31 cellular contexts compared by ENCODE assay signal in the genomic region with DNA sequence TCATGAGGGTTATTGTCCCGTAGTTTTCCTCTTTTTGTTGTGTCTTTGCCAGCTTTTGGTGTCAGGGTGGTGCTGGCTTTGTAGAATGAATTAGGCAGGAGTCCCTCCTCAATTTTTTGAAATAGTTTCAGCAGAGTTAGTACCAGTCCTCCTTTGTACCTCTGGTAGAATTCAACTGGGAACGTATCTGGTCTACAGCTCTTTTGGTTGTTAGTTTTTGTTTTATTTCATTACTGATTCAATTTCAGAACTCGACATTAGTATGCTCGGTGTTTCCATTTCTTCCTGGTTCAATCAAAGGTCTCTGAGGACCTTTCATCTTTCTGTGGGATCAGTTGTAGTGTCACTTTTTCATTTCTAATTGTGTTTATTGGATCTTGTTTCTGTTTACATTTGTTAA.
"Had no signal": no experiment of that assay in that cellular context is flagged by ENCODE, and none has a peak within 500 bp of the region (broad histone marks: within the 10 kb centered on the region; RNA-seq: fewer than 3 reads in every experiment).

No MANE protein-coding gene starts in this region.

- H3K27ac ChIP-seq: adrenal gland, body of pancreas, esophagus muscularis mucosa, foreskin keratinocyte, gastrocnemius medialis, heart left ventricle had no signal

- H3K36me3 ChIP-seq: adrenal gland, esophagus muscularis mucosa, gastrocnemius medialis, heart left ventricle had no signal

- FAIRE-seq: colon had no signal

- H3K27me3 ChIP-seq: adrenal gland, body of pancreas, esophagus muscularis mucosa, foreskin keratinocyte, gastrocnemius medialis, heart left ventricle had no signal

- ATAC-seq: activated CD4-positive, alpha-beta T cell treated with anti-CD3 and anti-CD28 coated beads for 36 hours; activated CD8-positive, alpha-beta memory T cell treated with anti-CD3 and anti-CD28 coated beads, Interleukin-2, amount 10 ng/mL, durations not matched to agents 7 days and 5 days; activated CD8-positive, alpha-beta T cell treated with anti-CD3 and anti-CD28 coated beads, Interleukin-2, amount 10 ng/mL, durations not matched to agents 7 days and 5 days; activated naive CD8-positive, alpha-beta T cell treated with anti-CD3 and anti-CD28 coated beads, Interleukin-2, amount 50 U/mL, for 24 hours; body of pancreas; effector memory CD8-positive, alpha-beta T cell; foreskin keratinocyte; gastrocnemius medialis; heart left ventricle; T-helper 17 cell had no signal

- H3K4me3 ChIP-seq: adrenal gland, body of pancreas, esophagus muscularis mucosa, gastrocnemius medialis, heart left ventricle had no signal

- H3K4me1 ChIP-seq: adrenal gland, body of pancreas, esophagus muscularis mucosa, foreskin keratinocyte, gastrocnemius medialis, heart left ventricle had no signal

- DNase-seq: activated CD4-positive, alpha-beta memory T cell treated with anti-CD3 and anti-CD28 coated beads for 36 hours; activated CD4-positive, alpha-beta T cell treated with anti-CD3 and anti-CD28 coated beads for 36 hours; activated CD4-positive, alpha-beta T cell treated with anti-CD3 and anti-CD28 coated beads, Interleukin-2, amount 10 ng/mL, durations not matched to agents 24 days and 14 days; activated CD4-positive, CD25-positive, alpha-beta regulatory T cell; activated CD4-positive, CD25-positive, alpha-beta regulatory T cell treated with anti-CD3 and anti-CD28 coated beads, Interleukin-2, amount 50 U/mL, for 72 hours; activated CD8-positive, alpha-beta memory T cell treated with anti-CD3 and anti-CD28 coated beads, Interleukin-2, amount 10 ng/mL, durations not matched to agents 7 days and 5 days; activated CD8-positive, alpha-beta memory T cell treated with anti-CD3 and anti-CD28 coated beads, Interleukin-2, amount 50 U/mL, for 4 hours; activated CD8-positive, alpha-beta T cell treated with anti-CD3 and anti-CD28 coated beads, Interleukin-2, amount 10 ng/mL, durations not matched to agents 7 days and 5 days; activated effector memory CD4-positive, alpha-beta T cell treated with anti-CD3 and anti-CD28 coated beads, Interleukin-2, amount 50 U/mL, for 16 hours; activated naive CD4-positive, alpha-beta T cell treated with anti-CD3 and anti-CD28 coated beads for 36 hours; activated naive CD8-positive, alpha-beta T cell treated with anti-CD3 and anti-CD28 coated beads for 36 hours; activated naive CD8-positive, alpha-beta T cell treated with anti-CD3 and anti-CD28 coated beads, Interleukin-2, amount 50 U/mL, for 24 hours; activated T-cell treated with anti-CD3 and anti-CD28 coated beads, Interleukin-2, amount 50 U/mL, for 1 hour; activated T-cell treated with anti-CD3 and anti-CD28 coated beads, Interleukin-2, amount 50 U/mL, for 48 hours; adrenal gland; amygdala; aorta; body of pancreas; caudate nucleus; cortex of kidney; dermis blood vessel endothelial cell; effector CD4-positive, alpha-beta T cell; effector memory CD8-positive, alpha-beta T cell; erythroblast; foreskin keratinocyte; gastrocnemius medialis; glutamatergic neuron; heart left ventricle; T-helper 17 cell had no signal

- H3K9me3 ChIP-seq: adrenal gland, body of pancreas, esophagus muscularis mucosa, gastrocnemius medialis had no signal
